In genomic region chr2:75233965-75234364, GRCh38 we compare ENCODE assay signal across 20 cellular contexts. TPM values are rescaled to one million over a fixed set of nuclear protein-coding genes. Genes with fewer than 3 reads are reported as not detected.
DNase-seq lines count a peak whose midpoint lies in the region; ATAC-seq, FAIRE-seq and TF ChIP-seq lines count a peak whose summit lies in the region.
"Had no signal": no experiment of that assay in that cellular context is flagged by ENCODE, and none has a peak within 500 bp of the region (broad histone marks: within the 10 kb centered on the region; RNA-seq: fewer than 3 reads in every experiment).

No MANE protein-coding gene starts in this region.

- TF ChIP-seq CTCF in HepG2 (CRISPR knock-in tag; IDR thresholded peaks at IDR 0.05) (no peak), right lobe of liver (IDR thresholded peaks at IDR 0.05) (no peak), K562 (IDR thresholded peaks at IDR 0.05 in 2 of 3, conservative IDR thresholded peaks at IDR 0.05 in 1 of 3; ENCODE audit: insufficient read depth in 2 of 3, low read depth in 1 of 3, low read length in 3 of 3) (no peak), vagina (IDR thresholded peaks at IDR 0.05) (no peak)

- 35% methylated on average over 4 of the region's 4 CpGs for WGBS in HepG2 (ENCODE audit: low lambda C conversion rate)
- 80% methylated on average over 3 of the region's 4 CpGs for WGBS in right lobe of liver (ENCODE audit: insufficient coverage, low coverage, low lambda C conversion rate, missing lambda C conversion rate)
- WGBS in K562 (ENCODE audit: insufficient coverage, low coverage, missing lambda C conversion rate): 3% methylated on average over 4 of the region's 4 CpGs
- WGBS in mesenchymal stem cell: 93% methylated on average over 4 of the region's 4 CpGs

- no peak overlapping the region for H3K9ac ChIP-seq in HepG2 (ENCODE audit: insufficient read depth, low read depth, low read length)
- no peak overlapping the region for H3K9ac ChIP-seq in K562 (ENCODE audit: insufficient read depth in 1 of 2, low read depth in 2 of 2, low read length in 2 of 2)
- no peak overlapping the region for H3K9ac ChIP-seq in mesenchymal stem cell (ENCODE audit: low read length)
- H3K9ac ChIP-seq: BLaER1 treated with 17β-estradiol and CSF1 and Interleukin-3, amounts not matched to agents 10 nM and 100 nM had no signal

- H3K4ac ChIP-seq in mesenchymal stem cell (ENCODE audit: low read depth in 1 of 2, low read length in 2 of 2): no peak overlapping the region

- H3K18ac ChIP-seq in mesenchymal stem cell (ENCODE audit: low read depth in 1 of 2, low read length in 2 of 2): no peak overlapping the region

- DNase-seq in HepG2 (ENCODE audit: low spot score) (no peak), right lobe of liver (no peak), K562 (ENCODE audit: extremely low read depth in 1 of 4, low spot score in 3 of 4) (no peak), mesenchymal stem cell (no peak), COLO668 (lab: John Stamatoyannopoulos, UW; ENCODE audit: unreplicated experiment) (no peak), vagina (ENCODE audit: extremely low spot score in 2 of 2) (no peak), left colon (no peak)
- DNase-seq: 8988T; CD8-positive, alpha-beta T cell; COR-L47; DMS 273 treated with DMSO at 0.1 percent for 48 hours; DMS79; GDM1; GOT3; H9 had no signal

- no peak for TF ChIP-seq RAD21 in HepG2 (CRISPR knock-in tag; IDR thresholded peaks at IDR 0.05)
- no peak for TF ChIP-seq RAD21 in K562 (CRISPR knock-in tag; conservative IDR thresholded peaks at IDR 0.05 in 1 of 2, IDR thresholded peaks at IDR 0.05 in 1 of 2)

- no peak overlapping the region for H4K8ac ChIP-seq in mesenchymal stem cell (ENCODE audit: low read length)

- H3K36me3 ChIP-seq in HepG2 (replicated peaks in 1 of 2; ENCODE audit: control insufficient read depth in 1 of 2, insufficient read depth in 2 of 2, low read length in 2 of 2): no peaks in the 10 kb centered on the region
- H3K36me3 ChIP-seq in right lobe of liver: no peaks in the 10 kb centered on the region
- no peaks in the 10 kb centered on the region for H3K36me3 ChIP-seq in K562 (ENCODE audit: control insufficient read depth, insufficient read depth, low read length)
- no peaks in the 10 kb centered on the region for H3K36me3 ChIP-seq in mesenchymal stem cell (ENCODE audit: control insufficient read depth in 1 of 2, insufficient read depth in 2 of 2, low read depth in 1 of 2, low read length in 2 of 2)
- no peaks in the 10 kb centered on the region for H3K36me3 ChIP-seq in vagina
- H3K36me3 ChIP-seq: BLaER1 treated with 17β-estradiol and CSF1 and Interleukin-3, amounts not matched to agents 10 nM and 100 nM had no signal

- TF ChIP-seq POLR2A in HepG2 (IDR thresholded peaks at IDR 0.05; ENCODE audit: insufficient read depth in 1 of 2, low read depth in 2 of 2, low read length in 2 of 2): no peak
- TF ChIP-seq POLR2A in right lobe of liver (IDR thresholded peaks at IDR 0.05): no peak
- no peak for TF ChIP-seq POLR2A in K562 (conservative IDR thresholded peaks at IDR 0.05)
- no peak for TF ChIP-seq POLR2A in vagina (IDR thresholded peaks at IDR 0.05)

- H3K14ac ChIP-seq in mesenchymal stem cell (ENCODE audit: low read length in 2 of 2): no peak overlapping the region

- intact Hi-C loops in HepG2 (cut with micrococcal nuclease; ENCODE audit: unreplicated experiment): no loop called here
- intact Hi-C loops in right lobe of liver (cut with DNase I): no loop called here
- intact Hi-C loops in K562 (cut with micrococcal nuclease): no loop called here
- intact Hi-C loops in vagina (cut with DNase I): no loop called here
- intact Hi-C loops in left colon (cut with DNase I, micrococcal nuclease): no loop called here

- H3K27ac ChIP-seq in HepG2 (ENCODE audit: extremely low read length, insufficient read depth, low read length) (no peak overlapping the region), right lobe of liver (no peak overlapping the region), K562 (ENCODE audit: extremely low read depth, low read depth, low read length) (no peak overlapping the region), mesenchymal stem cell (ENCODE audit: low read length, poor library complexity, severe bottlenecking) (no peak overlapping the region), vagina (no peak overlapping the region)
- H3K27ac ChIP-seq: BLaER1 treated with 17β-estradiol and CSF1 and Interleukin-3, amounts not matched to agents 10 nM and 100 nM had no signal

- H4K20me1 ChIP-seq in HepG2 (ENCODE audit: insufficient read depth, low read length): no peaks in the 10 kb centered on the region
- H4K20me1 ChIP-seq in K562 (replicated peaks; ENCODE audit: control insufficient read depth, insufficient read depth, low read length): no peaks in the 10 kb centered on the region
- H4K20me1 ChIP-seq: BLaER1 treated with 17β-estradiol and CSF1 and Interleukin-3, amounts not matched to agents 10 nM and 100 nM had no signal

- H3K4me1 ChIP-seq in HepG2 (ENCODE audit: insufficient read depth, low read length) (no peaks in the 10 kb centered on the region), right lobe of liver (no peaks in the 10 kb centered on the region), K562 (replicated peaks in 1 of 2; ENCODE audit: control insufficient read depth in 2 of 2, insufficient read depth in 2 of 2, low read length in 2 of 2) (no peaks in the 10 kb centered on the region), mesenchymal stem cell (ENCODE audit: control insufficient read depth, insufficient read depth, low read depth, low read length) (no peaks in the 10 kb centered on the region), vagina (no peaks in the 10 kb centered on the region)
- H3K4me1 ChIP-seq: BLaER1 treated with 17β-estradiol and CSF1 and Interleukin-3, amounts not matched to agents 10 nM and 100 nM had no signal

- no peak for FAIRE-seq in HepG2 (lab: Jason Lieb, UNC)
- FAIRE-seq in K562 (lab: Jason Lieb, UNC): no peak
- FAIRE-seq: GM12892, GM18507, HTR-8/SVneo had no signal

- H3K27me3 ChIP-seq in HepG2 (ENCODE audit: control insufficient read depth in 1 of 2, insufficient read depth in 2 of 2, low read length in 2 of 2) (no peaks in the 10 kb centered on the region), right lobe of liver (no peaks in the 10 kb centered on the region), K562 (ENCODE audit: control insufficient read depth in 2 of 2, insufficient read depth in 2 of 2, low read length in 2 of 2) (peaks cover 0 to 8% of the 10 kb centered on the region in 2 experiments; a peak in 4 of 5 replicates), mesenchymal stem cell (ENCODE audit: control insufficient read depth in 1 of 2, insufficient read depth in 1 of 2, low read length in 2 of 2) (no peaks in the 10 kb centered on the region), vagina (no peaks in the 10 kb centered on the region)
- H3K27me3 ChIP-seq: BLaER1 treated with 17β-estradiol and CSF1 and Interleukin-3, amounts not matched to agents 10 nM and 100 nM had no signal

- no peak overlapping the region for H4K91ac ChIP-seq in mesenchymal stem cell (ENCODE audit: low read length)

- no peak overlapping the region for H2BK12ac ChIP-seq in mesenchymal stem cell (ENCODE audit: low read length in 2 of 2)

- ATAC-seq in HepG2 (peak; percentile 66), right lobe of liver (no peak), K562 (0 out of 3 replicates have a peak, but pooled peaks have one; percentile 37), left colon (no peak)
- ATAC-seq: CD8-positive, alpha-beta T cell had no signal

- POLR2A ChIA-PET in HepG2 (lab: Yijun Ruan, JAX) (no interaction called here), K562 (lab: Yijun Ruan, JAX) (no interaction called here)

- no peaks in the 10 kb centered on the region for H3K79me1 ChIP-seq in mesenchymal stem cell (replicated peaks; ENCODE audit: low read length, poor library complexity, severe bottlenecking)

- H3K4me3 ChIP-seq in HepG2 (replicated peaks in 1 of 3; ENCODE audit: insufficient read depth in 1 of 3, low read depth in 2 of 3, low read length in 3 of 3) (no peak overlapping the region), right lobe of liver (no peak overlapping the region), K562 (no peak overlapping the region), mesenchymal stem cell (ENCODE audit: insufficient read depth in 1 of 2, low read depth in 1 of 2, low read length in 2 of 2) (no peak overlapping the region), vagina (no peak overlapping the region)
- H3K4me3 ChIP-seq: BLaER1 treated with 17β-estradiol and CSF1 and Interleukin-3, amounts not matched to agents 10 nM and 100 nM had no signal

- H2BK5ac ChIP-seq in mesenchymal stem cell (ENCODE audit: low read depth, low read length, poor library complexity, severe bottlenecking): no peak overlapping the region

- H3K9me3 ChIP-seq in HepG2 (ENCODE audit: low read length) (no peaks in the 10 kb centered on the region), right lobe of liver (no peaks in the 10 kb centered on the region), K562 (replicated peaks; ENCODE audit: control insufficient read depth, insufficient read depth, low read depth, low read length) (no peaks in the 10 kb centered on the region), mesenchymal stem cell (ENCODE audit: control insufficient read depth, low read length) (no peaks in the 10 kb centered on the region), vagina (no peaks in the 10 kb centered on the region)
- H3K9me3 ChIP-seq: BLaER1 treated with 17β-estradiol and CSF1 and Interleukin-3, amounts not matched to agents 10 nM and 100 nM had no signal

- H2BK120ac ChIP-seq in mesenchymal stem cell (ENCODE audit: low read depth, low read length): no peak overlapping the region

- H2BK15ac ChIP-seq in mesenchymal stem cell (ENCODE audit: low read depth, poor library complexity, severe bottlenecking): peak overlapping the region; percentile 19

- H3K79me2 ChIP-seq in HepG2 (ENCODE audit: insufficient read depth, low read length) (no peaks in the 10 kb centered on the region), K562 (ENCODE audit: control insufficient read depth, insufficient read depth, low read length) (no peaks in the 10 kb centered on the region)

- TF ChIP-seq EP300 in HepG2 (IDR thresholded peaks at IDR 0.05; ENCODE audit: low read depth in 2 of 2, low read length in 2 of 2) (no peak), HepG2 (CRISPR knock-in tag; IDR thresholded peaks at IDR 0.05; ENCODE audit: borderline replicate concordance) (no peak), K562 (IDR thresholded peaks at IDR 0.05; ENCODE audit: low read length) (no peak)

- H3K9me1 ChIP-seq in K562 (ENCODE audit: control insufficient read depth, insufficient read depth, low read length): no peaks in the 10 kb centered on the region

- in situ Hi-C loops in HepG2 (cut with HindIII; ENCODE audit: extremely low pct_ligation_motif_present, low pct_unique_long_range_greater_than_20kb): loop anchor here (10.0 kb wide), 1 partner anchor 179 kb away; no protein-coding TSS in a partner anchor
- in situ Hi-C loops in K562 (cut with MboI): no loop called here

- H3K4me2 ChIP-seq in HepG2 (ENCODE audit: low read depth, low read length) (no peak overlapping the region), K562 (ENCODE audit: insufficient read depth, low read length) (no peak overlapping the region), mesenchymal stem cell (ENCODE audit: low read length, poor library complexity, severe bottlenecking) (no peak overlapping the region)
- H3K4me2 ChIP-seq: BLaER1 treated with 17β-estradiol and CSF1 and Interleukin-3, amounts not matched to agents 10 nM and 100 nM had no signal

- BruUV-seq in HepG2 (replicated peaks; lab: Mats Ljungman, UMichigan) (no TSS peak), K562 (replicated peaks; lab: Mats Ljungman, UMichigan) (no TSS peak)

- H2AK5ac ChIP-seq in mesenchymal stem cell (ENCODE audit: low read length, severe bottlenecking): no peak overlapping the region

- H3K23ac ChIP-seq in mesenchymal stem cell (ENCODE audit: low read length in 2 of 2): no peak overlapping the region

- CTCF ChIA-PET in HepG2 (lab: Yijun Ruan, JAX; ENCODE audit: low intra/inter-chr PET ratio, low total read pairs): no interaction called here
- CTCF ChIA-PET in K562 (lab: Yijun Ruan, JAX; ENCODE audit: low intra/inter-chr PET ratio): no interaction called here

- H2AFZ ChIP-seq in HepG2 (ENCODE audit: low read length): no peak overlapping the region
- no peak overlapping the region for H2AFZ ChIP-seq in K562 (ENCODE audit: low read depth, low read length)
- H2AFZ ChIP-seq in mesenchymal stem cell (ENCODE audit: low read depth, low read length): no peak overlapping the region

RNA-seq across cellular contexts. Expression of gene TACR1, which starts 34.6 kb away (rescaled TPM):
- total RNA-seq in HepG2 (2016; rRNA removed; fragmentation: Illumina TruSeq; extraction: Trizol) (not detected in 2 replicates), right lobe of liver (not detected), K562 (2014; rRNA removed) (not detected in 2 replicates), K562 (2014; rRNA removed; fragmentation: Illumina TruSeq; extraction: Trizol) (not detected in 2 replicates), K562 (2015; rRNA removed; fragmentation: Illumina TruSeq; extraction: Trizol) (not detected in 2 replicates), K562 (2021) (not detected in 2 replicates), vagina (8.3 TPM), left colon (1 to 10 TPM in 1 of 2 donors, under 1 TPM in 1; 0.34 to 1.1 TPM)
- not detected in 2 replicates for total RNA-seq in HepG2 (2016; cell fraction: cytosol; rRNA removed; fragmentation: Illumina TruSeq; extraction: Trizol; ENCODE audit: low read depth)
- not detected in 2 replicates for total RNA-seq in HepG2 (2016; cell fraction: insoluble cytoplasmic fraction; rRNA removed; fragmentation: Illumina TruSeq; extraction: Trizol)
- not detected in 2 replicates for total RNA-seq in HepG2 (2016; cell fraction: membrane; rRNA removed; fragmentation: Illumina TruSeq; extraction: Trizol)
- not detected in 2 replicates for total RNA-seq in HepG2 (2016; cell fraction: nucleus; rRNA removed; fragmentation: Illumina TruSeq; extraction: Trizol)
- polyA plus RNA-seq in HepG2 (2011; rRNA removed) (not detected in 2 replicates), K562 (2011; rRNA removed) (not detected in 2 replicates), K562 (2014; fragmentation: Illumina TruSeq; extraction: Trizol) (not detected in 2 replicates), K562 (2014; fragmentation: Nextera tagmentation; extraction: Ambion mirVana) (not detected), K562 (2014; rRNA removed) (not detected in 2 replicates)
- not detected in 2 replicates for polyA plus RNA-seq in HepG2 (2011; cell fraction: cytosol; rRNA removed)
- not detected in 2 replicates for polyA plus RNA-seq in HepG2 (2011; cell fraction: nucleus; rRNA removed)
- 0.03 TPM in 1 of 2 replicates, not detected in the other for polyA plus RNA-seq in HepG2 (2012)
- not detected in 2 replicates for polyA plus RNA-seq in HepG2 (2016; cell fraction: cytosol; fragmentation: Illumina TruSeq; extraction: Trizol; ENCODE audit: low read depth)
- not detected in 2 replicates for polyA plus RNA-seq in HepG2 (2016; cell fraction: insoluble cytoplasmic fraction; fragmentation: Illumina TruSeq; extraction: Trizol; ENCODE audit: low read depth)
- polyA plus RNA-seq in HepG2 (2016; cell fraction: membrane; fragmentation: Illumina TruSeq; extraction: Trizol; ENCODE audit: low read depth): not detected in 2 replicates
- not detected in 2 replicates for polyA plus RNA-seq in HepG2 (2016; cell fraction: nucleus; fragmentation: Illumina TruSeq; extraction: Trizol; ENCODE audit: insufficient read depth, low read depth)
- not detected in 2 replicates for polyA minus RNA-seq in HepG2 (2011; rRNA and poly(A)+ RNA removed; ENCODE audit: low replicate concordance)
- not detected in 2 replicates for polyA minus RNA-seq in HepG2 (2011; cell fraction: cytosol; rRNA and poly(A)+ RNA removed)
- polyA minus RNA-seq in HepG2 (2011; cell fraction: nucleus; rRNA and poly(A)+ RNA removed): not detected in 2 replicates
- not detected in 2 replicates for total RNA-seq in K562 (2011; cell fraction: chromatin; rRNA removed; ENCODE audit: low replicate concordance)
- not detected in 2 replicates for total RNA-seq in K562 (2011; cell fraction: nucleolus; rRNA removed)
- not detected in 2 replicates for total RNA-seq in K562 (2011; cell fraction: nucleoplasm; rRNA removed)
- polyA plus RNA-seq in K562 (2011; cell fraction: cytosol; rRNA removed): not detected in 2 replicates
- not detected in 2 replicates for polyA plus RNA-seq in K562 (2011; cell fraction: nucleus; rRNA removed)
- polyA plus RNA-seq in K562 (2012): 0.01 TPM in 1 of 2 replicates, not detected in the other
- not detected in 2 replicates for polyA minus RNA-seq in K562 (2011; rRNA and poly(A)+ RNA removed)
- not detected in 2 replicates for polyA minus RNA-seq in K562 (2011; cell fraction: cytosol; rRNA and poly(A)+ RNA removed)
- not detected in 2 replicates for polyA minus RNA-seq in K562 (2011; cell fraction: nucleus; rRNA and poly(A)+ RNA removed)
- 0.06 TPM for polyA plus RNA-seq in mesenchymal stem cell (2013, experiment 1 of 2)
- polyA plus RNA-seq in mesenchymal stem cell (2013, experiment 2 of 2): 0.11 TPM
- total RNA-seq: Daoy had no signal

Comparison
In these comparisons a context has a peak if more than half of its experiments do, and no peak if none do; other contexts are left out.
1. ATAC-seq: peak in HepG2 (single experiment) and K562 (single experiment); none in right lobe of liver (0 of 4) and left colon (single experiment).